9 cellular contexts compared by ENCODE assay signal in genomic region chr5:390571-391491, GRCh38. TPM values are rescaled to one million over a fixed set of nuclear protein-coding genes. Genes with fewer than 3 reads are reported as not detected.
A peak's percentile ranks its signal among the peaks of the same experiment; 100 is the strongest.
DNase-seq lines count a peak whose midpoint lies in the region; ATAC-seq, FAIRE-seq and TF ChIP-seq lines count a peak whose summit lies in the region.
"Had no signal": no experiment of that assay in that cellular context is flagged by ENCODE, and none has a peak within 500 bp of the region (broad histone marks: within the 10 kb centered on the region; RNA-seq: fewer than 3 reads in every experiment).

No MANE protein-coding gene starts in this region.

- POLR2A ChIA-PET in activated CD8-positive, alpha-beta T cell treated with anti-CD3 and anti-CD28 coated beads for 36 hours (lab: Charles Lee): interaction anchor here (1.3 kb wide), 1 partner anchor 17 kb away, joined by 3 read pairs; no protein-coding TSS in a partner anchor

- no peak for DNase-seq in natural killer cell treated with Interleukin-12 subunit alpha and Interleukin-12 subunit beta and Interleukin-15 and Interleukin-18, amount 100 ng/mL, for 72 hours (ENCODE audit: low spot score)
- DNase-seq in natural killer cell: no peak
- no peak for DNase-seq in activated CD8-positive, alpha-beta T cell treated with anti-CD3 and anti-CD28 coated beads for 36 hours
- DNase-seq in left lung: peak; percentile 19 to 59
- peak; percentile 70 to 87 for DNase-seq in vagina (ENCODE audit: extremely low spot score in 2 of 2)
- no peak for DNase-seq in H54 (ENCODE audit: insufficient read length, low spot score)
- DNase-seq in effector CD4-positive, alpha-beta T cell: no peak
- DNase-seq: NCI-H774 had no signal

- FAIRE-seq in H54 (lab: Jason Lieb, UNC): no peak

- H3K36me3 ChIP-seq in left lung: no peaks in the 10 kb centered on the region
- H3K36me3 ChIP-seq in vagina: no peaks in the 10 kb centered on the region

- TF ChIP-seq CTCF in natural killer cell (IDR thresholded peaks at IDR 0.05) (no peak), left lung (IDR thresholded peaks at IDR 0.05) (no peak), vagina (IDR thresholded peaks at IDR 0.05) (no peak)
- no peak for TF ChIP-seq CTCF in activated CD8-positive, alpha-beta T cell treated with anti-CD3 and anti-CD28 coated beads for 36 hours (IDR thresholded peaks at IDR 0.05)

- CTCF ChIA-PET in activated CD8-positive, alpha-beta T cell treated with anti-CD3 and anti-CD28 coated beads for 36 hours (lab: Charles Lee): interaction anchor here (1.2 kb wide), 1 partner anchor 11 kb away, joined by 6 read pairs; no protein-coding TSS in a partner anchor

- H3K9me3 ChIP-seq in left lung: no peaks in the 10 kb centered on the region
- no peaks in the 10 kb centered on the region for H3K9me3 ChIP-seq in vagina

- no peaks in the 10 kb centered on the region for H3K9me3 Mint-ChIP-seq in natural killer cell treated with Interleukin-12 subunit alpha and Interleukin-12 subunit beta and Interleukin-15 and Interleukin-18, amount 100 ng/mL, for 72 hours
- peaks cover 0 to 4% of the 10 kb centered on the region in 2 donors for H3K9me3 Mint-ChIP-seq in natural killer cell
- peaks cover 4% of the 10 kb centered on the region for H3K9me3 Mint-ChIP-seq in activated CD8-positive, alpha-beta T cell treated with anti-CD3 and anti-CD28 coated beads for 36 hours

- H3K27ac ChIP-seq in left lung: no peak overlapping the region
- no peak overlapping the region for H3K27ac ChIP-seq in vagina

- peak overlapping the region; percentile 17 for H3K4me3 Mint-ChIP-seq in natural killer cell treated with Interleukin-12 subunit alpha and Interleukin-12 subunit beta and Interleukin-15 and Interleukin-18, amount 100 ng/mL, for 72 hours
- no peak overlapping the region for H3K4me3 Mint-ChIP-seq in natural killer cell
- peak overlapping the region; percentile 52 for H3K4me3 Mint-ChIP-seq in activated CD8-positive, alpha-beta T cell treated with anti-CD3 and anti-CD28 coated beads for 36 hours

- H3K27me3 ChIP-seq in left lung (no peaks in the 10 kb centered on the region), vagina (no peaks in the 10 kb centered on the region)

- peaks cover 0 to 2% of the 10 kb centered on the region in 2 donors for H3K27me3 Mint-ChIP-seq in natural killer cell treated with Interleukin-12 subunit alpha and Interleukin-12 subunit beta and Interleukin-15 and Interleukin-18, amount 100 ng/mL, for 72 hours
- H3K27me3 Mint-ChIP-seq in natural killer cell (ENCODE audit: low read depth in 2 of 2): peaks cover 1 to 5% of the 10 kb centered on the region in 2 donors
- no peaks in the 10 kb centered on the region for H3K27me3 Mint-ChIP-seq in activated CD8-positive, alpha-beta T cell treated with anti-CD3 and anti-CD28 coated beads for 36 hours

- H3K36me3 Mint-ChIP-seq in natural killer cell treated with Interleukin-12 subunit alpha and Interleukin-12 subunit beta and Interleukin-15 and Interleukin-18, amount 100 ng/mL, for 72 hours: peaks cover 5% of the 10 kb centered on the region
- peaks cover 4% of the 10 kb centered on the region for H3K36me3 Mint-ChIP-seq in natural killer cell
- peaks cover 48% of the 10 kb centered on the region for H3K36me3 Mint-ChIP-seq in activated CD8-positive, alpha-beta T cell treated with anti-CD3 and anti-CD28 coated beads for 36 hours (ENCODE audit: low read depth)

- intact Hi-C loops in natural killer cell (cut with micrococcal nuclease): no loop called here
- intact Hi-C loops in activated CD8-positive, alpha-beta T cell treated with anti-CD3 and anti-CD28 coated beads for 36 hours (cut with micrococcal nuclease): loop anchor here (10.0 kb wide), 1 partner anchor 46 kb away; no protein-coding TSS in a partner anchor
- intact Hi-C loops in left lung (cut with DNase I): no loop called here
- intact Hi-C loops in vagina (cut with DNase I): no loop called here

- H3K27ac Mint-ChIP-seq in natural killer cell treated with Interleukin-12 subunit alpha and Interleukin-12 subunit beta and Interleukin-15 and Interleukin-18, amount 100 ng/mL, for 72 hours: no peak overlapping the region
- H3K27ac Mint-ChIP-seq in natural killer cell: no peak overlapping the region
- H3K27ac Mint-ChIP-seq in activated CD8-positive, alpha-beta T cell treated with anti-CD3 and anti-CD28 coated beads for 36 hours: peak overlapping the region; percentile 71

- TF ChIP-seq POLR2A in vagina (IDR thresholded peaks at IDR 0.05): no peak
- no peak for TF ChIP-seq POLR2A in H54 (IDR thresholded peaks at IDR 0.05; ENCODE audit: low read depth, low read length)

- H3K4me1 Mint-ChIP-seq in natural killer cell treated with Interleukin-12 subunit alpha and Interleukin-12 subunit beta and Interleukin-15 and Interleukin-18, amount 100 ng/mL, for 72 hours (ENCODE audit: low read depth in 2 of 2): peaks cover 17 to 19% of the 10 kb centered on the region in 2 donors
- peaks cover 0 to 13% of the 10 kb centered on the region in 2 donors for H3K4me1 Mint-ChIP-seq in natural killer cell
- peaks cover 33% of the 10 kb centered on the region for H3K4me1 Mint-ChIP-seq in activated CD8-positive, alpha-beta T cell treated with anti-CD3 and anti-CD28 coated beads for 36 hours (ENCODE audit: low read depth)

- no peak overlapping the region for H3K4me3 ChIP-seq in left lung
- H3K4me3 ChIP-seq in vagina: no peak overlapping the region

- peaks cover 0 to 10% of the 10 kb centered on the region in 2 donors for H3K4me1 ChIP-seq in left lung
- H3K4me1 ChIP-seq in vagina: peaks cover 31% of the 10 kb centered on the region

- no peak for ATAC-seq in natural killer cell treated with Interleukin-12 subunit alpha and Interleukin-12 subunit beta and Interleukin-15 and Interleukin-18, amount 100 ng/mL, for 72 hours
- ATAC-seq in natural killer cell: no peak
- ATAC-seq in activated CD8-positive, alpha-beta T cell treated with anti-CD3 and anti-CD28 coated beads for 36 hours: no peak
- no peak for ATAC-seq in left lung
- no peak for ATAC-seq in HG02970 (IDR thresholded peaks at IDR 0.05; ENCODE audit: low FRiP score, unreplicated experiment)

RNA-seq across cellular contexts. Expression of gene EXOC3, which starts 52.1 kb away (rescaled TPM):
- 10 to 100 TPM; 60.2 to 89.8 TPM for total RNA-seq in natural killer cell treated with Interleukin-12 subunit alpha and Interleukin-12 subunit beta and Interleukin-15 and Interleukin-18, amount 100 ng/mL, for 72 hours
- total RNA-seq in natural killer cell (10 to 100 TPM; 89.6 to 99.9 (median 96.3) TPM), left lung (10 to 100 TPM; 43.8 to 58.7 TPM), vagina (67.5 TPM)
- total RNA-seq in activated CD8-positive, alpha-beta T cell treated with anti-CD3 and anti-CD28 coated beads for 36 hours: 10 to 100 TPM; 65.9 to 67.6 TPM

Comparison
In these comparisons a context has a peak if more than half of its experiments do, and no peak if none do; other contexts are left out.
1. DNase-seq: peak in left lung (2 of 2) and vagina (2 of 2); none in natural killer cell treated with Interleukin-12 subunit alpha and Interleukin-12 subunit beta and Interleukin-15 and Interleukin-18, amount 100 ng/mL, for 72 hours (single experiment), natural killer cell (single experiment), activated CD8-positive, alpha-beta T cell treated with anti-CD3 and anti-CD28 coated beads for 36 hours (single experiment), H54 (single experiment) and effector CD4-positive, alpha-beta T cell (single experiment).